ENCODE assay signal across 1 cellular context in genomic region chr12:64782181-64782580, GRCh38.
A peak's percentile ranks its signal among the peaks of the same experiment; 100 is the strongest.
TF ChIP-seq lines count a peak whose summit lies in the region.

No MANE protein-coding gene starts in this region.

TF ChIP-seq in K562, 482 proteins besides CTCF, POLR2A, EP300 and RAD21:
- TF ChIP-seq PBX2 (CRISPR knock-in tag; IDR thresholded peaks at IDR 0.05; ENCODE audit: low read depth) = no peak
- peak; percentile 80 for TF ChIP-seq PBX2 (tag; conservative IDR thresholded peaks at IDR 0.05; ENCODE audit: low read depth)
- TF ChIP-seq SFPQ (IDR thresholded peaks at IDR 0.05; ENCODE audit: low read depth, low read length) = no peak
- no peak for TF ChIP-seq ZBTB40 (IDR thresholded peaks at IDR 0.05)
- no peak for TF ChIP-seq ZBTB40 (CRISPR knock-in tag; IDR thresholded peaks at IDR 0.05)
- peak; percentile 84 for TF ChIP-seq MEIS2 (IDR thresholded peaks at IDR 0.05; ENCODE audit: partially characterized antibody)
- no peak for TF ChIP-seq SP1 (CRISPR knock-in tag; IDR thresholded peaks at IDR 0.05)
- 0 out of 4 replicates have a peak, but pooled peaks of 1 of the 2 experiments have one; percentile 39 for TF ChIP-seq RCOR1 (IDR thresholded peaks at IDR 0.05; ENCODE audit: borderline replicate concordance in 1 of 2, low read depth in 2 of 2, low read length in 2 of 2)
- peak; percentile 36; the same call in 1 of the 2 replicates for TF ChIP-seq GATA2 (CRISPR knock-in tag; IDR thresholded peaks at IDR 0.05)
- peak; percentile 96 for TF ChIP-seq ZNF384 (IDR thresholded peaks at IDR 0.05; ENCODE audit: low read depth, low read length)
- TF ChIP-seq ZNF512 (tag; IDR thresholded peaks at IDR 0.05) = no peak
- peak; percentile 36; the same call in 1 of the 2 replicates for TF ChIP-seq VEZF1 (CRISPR knock-in tag; IDR thresholded peaks at IDR 0.05)
